Comparison of ENCODE assay signal across 9 cellular contexts in genomic region chr13:50078512-50079277, GRCh38.
DNase-seq lines count a peak whose midpoint lies in the region; ATAC-seq, FAIRE-seq and TF ChIP-seq lines count a peak whose summit lies in the region.
"Had no signal": no experiment of that assay in that cellular context is flagged by ENCODE, and none has a peak within 500 bp of the region (broad histone marks: within the 10 kb centered on the region; RNA-seq: fewer than 3 reads in every experiment).

No MANE protein-coding gene starts in this region.

- DNase-seq in GM12864 (ENCODE audit: low read depth): no peak
- DNase-seq in effector memory CD8-positive, alpha-beta T cell: no peak
- DNase-seq in sigmoid colon: no peak
- no peak for DNase-seq in activated CD4-positive, CD25-positive, alpha-beta regulatory T cell (lab: John Stamatoyannopoulos, UW)
- DNase-seq in GM19239 (ENCODE audit: insufficient read length, low spot score): no peak
- DNase-seq in central memory CD4-positive, alpha-beta T cell: no peak
- no peak for DNase-seq in OCI-M2 (lab: John Stamatoyannopoulos, UW; ENCODE audit: unreplicated experiment)

- H3K36me3 Mint-ChIP-seq in effector memory CD8-positive, alpha-beta T cell (ENCODE audit: insufficient read depth): peaks cover 33% of the 10 kb centered on the region

- H3K27me3 ChIP-seq in OCI-LY3 (ENCODE audit: low read depth, low read length) (no peaks in the 10 kb centered on the region), sigmoid colon (peaks cover 0 to 12% (median 0%) of the 10 kb centered on the region in 3 donors)

- no peak overlapping the region for H2AFZ ChIP-seq in OCI-LY3 (ENCODE audit: low read depth, low read length)

- H3K9me3 ChIP-seq in OCI-LY3 (ENCODE audit: insufficient read depth, low read length) (no peaks in the 10 kb centered on the region), sigmoid colon (no peaks in the 10 kb centered on the region)

- H3K36me3 ChIP-seq in OCI-LY3 (replicated peaks; ENCODE audit: low read depth, low read length): peaks cover 8% of the 10 kb centered on the region
- no peaks in the 10 kb centered on the region for H3K36me3 ChIP-seq in sigmoid colon

- no peak for TF ChIP-seq POLR2A in sigmoid colon (IDR thresholded peaks at IDR 0.05)

- no peak for TF ChIP-seq EP300 in sigmoid colon (IDR thresholded peaks at IDR 0.05)

- TF ChIP-seq CTCF in GM12864 (IDR thresholded peaks at IDR 0.05; ENCODE audit: low read depth, low read length, missing control alignments) (no peak), OCI-LY3 (IDR thresholded peaks at IDR 0.05; ENCODE audit: low read depth, low read length) (no peak), sigmoid colon (IDR thresholded peaks at IDR 0.05) (no peak)

- no peaks in the 10 kb centered on the region for H3K9me3 Mint-ChIP-seq in effector memory CD8-positive, alpha-beta T cell

- H3K27ac ChIP-seq in OCI-LY3 (ENCODE audit: low read length) (no peak overlapping the region), sigmoid colon (peak overlapping the region; percentile 22 to 96 (median 91))

- H3K4me1 Mint-ChIP-seq in effector memory CD8-positive, alpha-beta T cell (ENCODE audit: low read depth in 2 of 2): peaks cover 21 to 23% of the 10 kb centered on the region in 2 donors

- H3K4me2 ChIP-seq in OCI-LY3 (ENCODE audit: low read length): peak overlapping the region; percentile 68

- intact Hi-C loops in sigmoid colon (cut with DNase I): no loop called here

- ATAC-seq in effector memory CD8-positive, alpha-beta T cell (replicated peaks): no peak
- ATAC-seq: activated CD4-positive, CD25-positive, alpha-beta regulatory T cell treated with anti-CD3 and anti-CD28 coated beads, Interleukin-2, amount 50 U/mL, for 24 hours had no signal

- no peaks in the 10 kb centered on the region for H3K27me3 Mint-ChIP-seq in effector memory CD8-positive, alpha-beta T cell

- H3K4me3 Mint-ChIP-seq in effector memory CD8-positive, alpha-beta T cell: peak overlapping the region; percentile 44 to 97

- no peak for FAIRE-seq in GM19239 (lab: Jason Lieb, UNC)

- 42 to 51% methylated on average over 3 of the region's 3 CpGs for WGBS in sigmoid colon, 2 donors

- peak overlapping the region; percentile 97 for H3K9ac ChIP-seq in OCI-LY3 (ENCODE audit: low read length)

- H3K4me1 ChIP-seq in OCI-LY3 (ENCODE audit: low read length) (peaks cover 52% of the 10 kb centered on the region), sigmoid colon (peaks cover 0 to 63% (median 26%) of the 10 kb centered on the region in 4 donors)

- H3K4me3 ChIP-seq in GM12864 (ENCODE audit: low read depth, low read length): peak overlapping the region; percentile 83; the same call in 1 of the 2 replicates
- peak overlapping the region; percentile 82 for H3K4me3 ChIP-seq in OCI-LY3 (ENCODE audit: low read length)
- H3K4me3 ChIP-seq in sigmoid colon: peak overlapping the region in 2 of 4 donors; percentile 83 to 88

- H3K27ac Mint-ChIP-seq in effector memory CD8-positive, alpha-beta T cell: no peak overlapping the region

- H3K79me2 ChIP-seq in OCI-LY3 (ENCODE audit: low read length): peaks cover 87% of the 10 kb centered on the region

- peaks cover 66% of the 10 kb centered on the region for H4K20me1 ChIP-seq in OCI-LY3 (ENCODE audit: insufficient read depth, low read length)
